In the genomic region with DNA sequence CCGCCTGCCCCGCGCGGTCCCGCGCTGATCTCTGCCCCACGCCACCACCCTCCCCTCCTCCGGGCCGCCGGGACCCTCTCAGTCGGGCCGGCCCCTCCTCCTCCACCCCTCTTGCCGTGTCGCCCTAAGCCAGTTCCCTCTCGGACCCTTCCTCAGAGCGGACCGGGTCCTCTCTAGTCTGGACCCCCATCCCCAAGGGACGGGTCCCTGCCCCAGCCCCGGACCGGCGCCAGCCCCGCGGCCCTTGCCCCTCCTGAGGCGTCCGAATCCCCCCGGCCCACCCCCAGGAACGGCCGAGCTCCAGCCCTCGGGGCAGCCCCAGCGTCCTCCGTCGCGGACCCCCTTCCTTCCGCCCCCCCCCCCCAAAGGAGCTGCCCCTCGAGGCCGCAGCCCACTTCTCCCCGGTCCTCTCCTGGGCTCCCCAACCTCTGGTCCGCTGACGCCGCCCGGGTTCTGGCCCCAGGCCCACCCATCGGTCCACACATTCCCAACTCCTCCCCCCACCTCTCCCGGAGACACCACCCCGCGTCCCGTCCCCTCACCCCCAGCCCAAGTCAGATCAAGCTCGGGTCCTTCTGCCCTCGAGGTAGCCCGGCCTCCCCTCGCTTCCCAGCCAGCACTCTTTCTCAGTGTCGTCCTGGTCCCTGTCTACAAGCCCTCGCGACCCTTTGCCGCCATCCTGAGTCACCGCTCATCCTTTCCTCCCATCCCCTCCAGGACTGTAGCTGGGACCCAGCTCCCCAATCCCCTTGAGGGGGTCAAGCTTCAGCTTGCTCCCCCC, we compare ENCODE assay signal across 8 cellular contexts. TPM values are rescaled to one million over a fixed set of nuclear protein-coding genes. Genes with fewer than 3 reads are reported as not detected.
A peak's percentile ranks its signal among the peaks of the same experiment; 100 is the strongest.
DNase-seq lines count a peak whose midpoint lies in the region; ATAC-seq, FAIRE-seq and TF ChIP-seq lines count a peak whose summit lies in the region.

No MANE protein-coding gene starts in this region.

- H3K9me3 ChIP-seq in fibroblast of lung (ENCODE audit: control insufficient read depth, insufficient read depth, low read depth, low read length) (no peaks in the 10 kb centered on the region), neutrophil (no peaks in the 10 kb centered on the region)

- DNase-seq in activated CD4-positive, alpha-beta T cell treated with anti-CD3 and anti-CD28 coated beads for 48 hours, result peak; percentile 26
- no peak for DNase-seq in activated CD4-positive, alpha-beta T cell treated with anti-CD3 and anti-CD28 coated beads for 1 hour
- DNase-seq in fibroblast of lung (ENCODE audit: low read depth in 2 of 2), result no peak
- no peak for DNase-seq in HTR-8/SVneo (ENCODE audit: insufficient read length, low spot score)

- no peak for FAIRE-seq in HTR-8/SVneo (lab: Jason Lieb, UNC)

- no peaks in the 10 kb centered on the region for H4K20me1 ChIP-seq in fibroblast of lung (ENCODE audit: control insufficient read depth, extremely low read depth, insufficient read depth, low read length)

- H3K9ac ChIP-seq in fibroblast of lung (ENCODE audit: insufficient read depth, low read length), result no peak overlapping the region

- H3K27me3 ChIP-seq in fibroblast of lung (ENCODE audit: control insufficient read depth, insufficient read depth, low read length) (peaks cover 6% of the 10 kb centered on the region), neutrophil (peaks cover 90% of the 10 kb centered on the region)

- H3K79me2 ChIP-seq in fibroblast of lung (ENCODE audit: control insufficient read depth, insufficient read depth, low read length), result no peaks in the 10 kb centered on the region

- peak overlapping the region; percentile 63 for H3K4me3 ChIP-seq in WI38 (ENCODE audit: low read depth, low read length)
- H3K4me3 ChIP-seq in fibroblast of lung (replicated peaks in 1 of 4; ENCODE audit: control extremely low read depth in 1 of 4, insufficient read depth in 1 of 4, low read depth in 3 of 4, low read length in 4 of 4), result peak overlapping the region in 3 of 4 experiments; percentile 17 to 62 (median 27)
- peak overlapping the region; percentile 51 to 66 for H3K4me3 ChIP-seq in neutrophil (ENCODE audit: low read depth in 1 of 2, low read length in 1 of 2)

- H3K36me3 ChIP-seq in fibroblast of lung (ENCODE audit: control insufficient read depth, insufficient read depth, low read length) (no peaks in the 10 kb centered on the region), neutrophil (no peaks in the 10 kb centered on the region)

- H3K4me2 ChIP-seq in fibroblast of lung (ENCODE audit: extremely low read depth, insufficient read depth, low read length), result peak overlapping the region; percentile 46

- no peak overlapping the region for H3K27ac ChIP-seq in fibroblast of lung (ENCODE audit: insufficient read depth, low read length)
- H3K27ac ChIP-seq in neutrophil, result no peak overlapping the region

- H3K4me1 ChIP-seq in fibroblast of lung (ENCODE audit: control insufficient read depth, extremely low read depth, insufficient read depth, low read length) (no peaks in the 10 kb centered on the region), neutrophil (ENCODE audit: control insufficient read depth in 1 of 2, insufficient read depth in 1 of 2, low read depth in 1 of 2, low read length in 1 of 2) (peaks cover 7 to 20% of the 10 kb centered on the region in 2 experiments)

- no peak for ATAC-seq in HG02610 (IDR thresholded peaks at IDR 0.05; ENCODE audit: unreplicated experiment)
- ATAC-seq in GM19463 (IDR thresholded peaks at IDR 0.05; ENCODE audit: unreplicated experiment), result no peak

- no peak for TF ChIP-seq CTCF in WI38 (IDR thresholded peaks at IDR 0.05; ENCODE audit: low read depth, low read length)
- TF ChIP-seq CTCF in fibroblast of lung (conservative IDR thresholded peaks at IDR 0.05 in 1 of 2, IDR thresholded peaks at IDR 0.05 in 1 of 2; ENCODE audit: low read depth in 1 of 2, low read length in 2 of 2), result no peak
- TF ChIP-seq CTCF in neutrophil (IDR thresholded peaks at IDR 0.05), result no peak

- no peak overlapping the region for H2AFZ ChIP-seq in fibroblast of lung (ENCODE audit: low read length)

RNA-seq across cellular contexts. Expression of gene PPP4R4, which starts 0.7 kb away (rescaled TPM):
- 0.51 and 0.99 TPM in 2 replicates for total RNA-seq in fibroblast of lung
- 0.35 and 0.61 TPM in 2 replicates for polyA plus RNA-seq in fibroblast of lung
- polyA plus RNA-seq in fibroblast of lung (2012), result 0.28 and 0.29 TPM in 2 replicates
- polyA minus RNA-seq in fibroblast of lung (ENCODE audit: low replicate concordance), result not detected in 2 replicates

RNA-seq across cellular contexts. Expression of gene IFI27L2, which starts 45.4 kb away (rescaled TPM):
- 114 and 225 TPM in 2 replicates for total RNA-seq in fibroblast of lung
- polyA plus RNA-seq in fibroblast of lung, result 91.4 and 104 TPM in 2 replicates
- 322 and 327 TPM in 2 replicates for polyA plus RNA-seq in fibroblast of lung (2012)
- polyA minus RNA-seq in fibroblast of lung (ENCODE audit: low replicate concordance), result 65.8 and 141 TPM in 2 replicates
